ENCODE assay signal across 8 cellular contexts in the genomic region with DNA sequence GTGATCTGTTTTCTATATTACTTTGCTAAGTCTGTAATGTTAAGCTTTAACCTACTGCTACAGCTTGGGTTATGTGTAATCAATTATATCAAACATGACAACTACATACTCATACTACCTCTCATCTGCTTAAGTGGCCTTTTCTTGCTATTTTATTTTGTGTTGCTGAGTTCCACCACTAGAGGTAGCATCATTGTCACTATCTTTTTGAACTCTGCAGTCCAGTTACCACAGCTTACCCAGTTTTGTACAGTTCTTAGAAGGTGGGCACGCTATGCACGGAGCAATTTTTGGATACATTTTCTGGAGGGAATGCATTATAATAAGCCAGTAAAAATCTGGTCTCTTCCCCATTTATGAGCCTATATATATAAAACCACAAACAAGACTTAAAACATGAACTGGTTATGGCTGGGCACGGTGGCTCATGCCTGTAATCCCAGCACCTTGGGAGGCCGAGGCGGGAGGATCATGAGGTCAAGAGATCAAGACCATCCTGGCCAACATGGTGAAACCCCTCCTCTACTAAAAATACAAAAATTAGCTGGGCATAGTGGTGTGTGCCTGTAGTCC. TPM values are rescaled to one million over a fixed set of nuclear protein-coding genes. Genes with fewer than 3 reads are reported as not detected.
DNase-seq lines count a peak whose midpoint lies in the region; TF ChIP-seq lines count a peak whose summit lies in the region.

No MANE protein-coding gene starts in this region.

- DNase-seq in GM06990 (ENCODE audit: extremely low read depth, insufficient read length) (peak; percentile 9), iPS-NIHi7 (ENCODE audit: extremely low spot score) (peak; percentile 34), tibial artery (no peak), DMS79 (lab: John Stamatoyannopoulos, UW) (no peak), MG63 (no peak)

- no peaks in the 10 kb centered on the region for H4K20me1 ChIP-seq in KMS-11 (ENCODE audit: insufficient read depth)

- no peak overlapping the region for H3K9ac ChIP-seq in KMS-11

- H3K36me3 ChIP-seq in GM06990 (ENCODE audit: control insufficient read depth, insufficient read depth, low read length) (no peaks in the 10 kb centered on the region), KMS-11 (ENCODE audit: insufficient read depth) (no peaks in the 10 kb centered on the region), tibial artery (peaks cover 11 to 41% (median 22%) of the 10 kb centered on the region in 3 donors), MG63 (no peaks in the 10 kb centered on the region)

- H3K4me1 ChIP-seq in KMS-11 (ENCODE audit: low read depth, poor library complexity, severe bottlenecking) (peaks cover 5% of the 10 kb centered on the region), tibial artery (no peaks in the 10 kb centered on the region)

- H3K27ac ChIP-seq in 22Rv1 (no peak overlapping the region), KMS-11 (no peak overlapping the region), tibial artery (no peak overlapping the region)

- intact Hi-C loops in tibial artery (cut with DNase I; ENCODE audit: low total_unique reads) = loop anchor here (5.0 kb wide), 1 partner anchor 98 kb away; no protein-coding TSS in a partner anchor

- no peaks in the 10 kb centered on the region for H3K27me3 ChIP-seq in GM06990 (replicated peaks; ENCODE audit: control insufficient read depth, insufficient read depth, low read length)
- H3K27me3 ChIP-seq in KMS-11 (ENCODE audit: insufficient read depth, low read depth) = no peaks in the 10 kb centered on the region
- no peaks in the 10 kb centered on the region for H3K27me3 ChIP-seq in tibial artery
- H3K27me3 ChIP-seq in MG63 = no peaks in the 10 kb centered on the region

- H3K9me3 ChIP-seq in tibial artery (no peaks in the 10 kb centered on the region), MG63 (no peaks in the 10 kb centered on the region)

- TF ChIP-seq CTCF in 22Rv1 (IDR thresholded peaks at IDR 0.05) (peak; percentile 75), GM06990 (IDR thresholded peaks at IDR 0.05; ENCODE audit: insufficient read depth, low read length, poor library complexity, severe bottlenecking) (peak; percentile 73), KMS-11 (conservative IDR thresholded peaks at IDR 0.05; ENCODE audit: low read depth, low read length) (peak; percentile 56), WI38 (IDR thresholded peaks at IDR 0.05; ENCODE audit: low read depth, low read length) (peak; percentile 50; the same call in 1 of the 2 replicates), tibial artery (IDR thresholded peaks at IDR 0.05) (peak; percentile 48 to 57)

- H3K4me2 ChIP-seq in KMS-11 = no peak overlapping the region

- H2AFZ ChIP-seq in KMS-11 (ENCODE audit: low read depth) = no peak overlapping the region

- no peak overlapping the region for H3K4me3 ChIP-seq in GM06990 (replicated peaks; ENCODE audit: low read depth, low read length)
- H3K4me3 ChIP-seq in KMS-11 (IDR thresholded peaks at IDR 0.05; ENCODE audit: insufficient read depth, low read depth, low read length) = no peak overlapping the region
- no peak overlapping the region for H3K4me3 ChIP-seq in WI38 (ENCODE audit: low read depth, low read length)
- no peak overlapping the region for H3K4me3 ChIP-seq in tibial artery
- H3K4me3 ChIP-seq in MG63 = no peak overlapping the region

- H3K79me2 ChIP-seq in KMS-11 (ENCODE audit: insufficient read depth, low read depth) = no peaks in the 10 kb centered on the region

RNA-seq across cellular contexts. Expression of a gene that starts 48.5 kb away (rescaled TPM):
- total RNA-seq in MG63 (2014; rRNA removed; shearing (Covaris generic); ENCODE audit: low replicate concordance) = 10.6 and 36.2 TPM in 2 replicates

RNA-seq across cellular contexts. Expression of a gene that starts 59.7 kb away (rescaled TPM):
- total RNA-seq in MG63 (2014; rRNA removed; shearing (Covaris generic); ENCODE audit: low replicate concordance) = 0.10 TPM in 1 of 2 replicates, not detected in the other

Comparison
In these comparisons a context has a peak if more than half of its experiments do, and no peak if none do; other contexts are left out.
1. DNase-seq: peak in GM06990 (single experiment) and iPS-NIHi7 (single experiment); none in tibial artery (0 of 2), DMS79 (single experiment) and MG63 (single experiment).
2. Peak in every context shown above with its lines, with median percentiles within 50 percentile points of each other: CTCF ChIP-seq.